Comparison of ENCODE assay signal across 1 cellular context in the genomic region with DNA sequence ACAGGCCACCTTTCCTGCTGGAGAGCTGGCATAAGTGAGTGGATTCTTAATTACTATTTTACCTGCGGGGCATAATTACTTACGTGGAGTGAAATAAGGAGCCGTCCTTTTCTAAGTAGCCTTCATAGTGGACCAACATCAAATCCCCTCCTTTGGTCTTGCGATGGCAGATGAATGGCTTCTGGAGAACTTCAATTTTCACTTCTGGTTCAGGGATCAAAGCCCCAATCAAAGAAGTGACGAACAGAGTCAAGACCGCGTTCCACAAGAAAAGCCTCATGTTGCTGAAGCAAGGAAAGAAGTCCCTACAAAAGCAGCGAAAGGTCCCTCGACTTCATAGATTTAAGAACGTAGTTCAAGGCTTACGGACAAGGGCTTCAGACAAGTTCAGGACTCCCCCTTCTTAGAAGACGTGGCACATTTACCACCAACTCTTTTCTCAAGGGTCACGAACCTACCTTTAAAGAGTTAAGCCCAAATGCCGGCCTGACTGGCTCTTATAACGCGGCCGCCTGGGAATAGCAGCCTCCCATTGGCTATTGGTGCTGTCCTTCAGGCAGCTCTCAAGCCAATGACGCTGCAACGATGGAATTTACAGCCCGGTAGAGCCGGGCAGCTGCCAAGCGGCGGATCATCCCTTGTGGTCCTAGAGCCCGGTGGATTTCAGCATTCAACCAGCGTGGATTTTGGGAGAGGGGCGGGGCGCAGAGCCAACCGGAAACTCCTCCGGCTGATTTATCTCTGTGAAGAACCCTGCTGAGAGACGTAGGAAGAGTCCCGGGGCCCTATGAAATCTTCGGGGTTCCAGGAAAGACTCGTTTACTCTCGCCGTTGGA.
TF ChIP-seq lines count a peak whose summit lies in the region.

A gene with protein sequence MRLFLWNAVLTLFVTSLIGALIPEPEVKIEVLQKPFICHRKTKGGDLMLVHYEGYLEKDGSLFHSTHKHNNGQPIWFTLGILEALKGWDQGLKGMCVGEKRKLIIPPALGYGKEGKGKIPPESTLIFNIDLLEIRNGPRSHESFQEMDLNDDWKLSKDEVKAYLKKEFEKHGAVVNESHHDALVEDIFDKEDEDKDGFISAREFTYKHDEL (minus strand): TSS at position 474 of the 836 bp plus-strand sequence. CDS start 194 bp downstream, at position 280.

TF ChIP-seq in liver, 16 proteins besides CTCF, POLR2A, EP300 and RAD21 (continued from another document):
- TF ChIP-seq, protein P1, sequence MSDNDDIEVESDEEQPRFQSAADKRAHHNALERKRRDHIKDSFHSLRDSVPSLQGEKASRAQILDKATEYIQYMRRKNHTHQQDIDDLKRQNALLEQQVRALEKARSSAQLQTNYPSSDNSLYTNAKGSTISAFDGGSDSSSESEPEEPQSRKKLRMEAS (IDR thresholded peaks at IDR 0.05): no peak
- TF ChIP-seq FOXA2 (IDR thresholded peaks at IDR 0.05) (no peak), TAF1 (conservative IDR thresholded peaks at IDR 0.05) (no peak), RXRA (IDR thresholded peaks at IDR 0.05) (peak; percentile 60 to 78)
